16 cellular contexts compared by ENCODE assay signal in genomic region chr7:341841-342638, GRCh38. TPM values are rescaled to one million over a fixed set of nuclear protein-coding genes. Genes with fewer than 3 reads are reported as not detected.
A peak's percentile ranks its signal among the peaks of the same experiment; 100 is the strongest.
DNase-seq lines count a peak whose midpoint lies in the region; ATAC-seq and FAIRE-seq lines count a peak whose summit lies in the region.
"Had no signal": no experiment of that assay in that cellular context is flagged by ENCODE, and none has a peak within 500 bp of the region (broad histone marks: within the 10 kb centered on the region; RNA-seq: fewer than 3 reads in every experiment).

No MANE protein-coding gene starts in this region.

- H2AK5ac ChIP-seq in trophoblast cell (ENCODE audit: low read length), result no peak overlapping the region

- H2BK12ac ChIP-seq in trophoblast cell (ENCODE audit: low read length), result no peak overlapping the region

- peak overlapping the region in 1 of 11 experiments; percentile 6; a peak in 1 of 22 replicates for H3K9ac ChIP-seq in BLaER1 treated with 17β-estradiol and CSF1 and Interleukin-3, amounts not matched to agents 10 nM and 100 nM
- H3K9ac ChIP-seq in trophoblast cell (ENCODE audit: low read length), result no peak overlapping the region

- no peak overlapping the region for H2AFZ ChIP-seq in trophoblast cell (ENCODE audit: insufficient read depth, low read length, poor library complexity)

- H4K12ac ChIP-seq in trophoblast cell (ENCODE audit: low read depth, low read length), result no peak overlapping the region

- no peak overlapping the region for H3K27ac ChIP-seq in BLaER1 treated with 17β-estradiol and CSF1 and Interleukin-3, amounts not matched to agents 10 nM and 100 nM
- no peak overlapping the region for H3K27ac ChIP-seq in trophoblast cell (ENCODE audit: low read depth, low read length)
- H3K27ac ChIP-seq: foreskin keratinocyte, uterus had no signal

- no peak overlapping the region for H3K4ac ChIP-seq in trophoblast cell (ENCODE audit: low read depth, low read length)

- ATAC-seq in HG03520 (IDR thresholded peaks at IDR 0.05; ENCODE audit: unreplicated experiment), result no peak
- ATAC-seq: foreskin keratinocyte had no signal

- peaks cover 0 to 6% (median 0%) of the 10 kb centered on the region in 11 experiments; a peak in 8 of 22 replicates for H3K9me3 ChIP-seq in BLaER1 treated with 17β-estradiol and CSF1 and Interleukin-3, amounts not matched to agents 10 nM and 100 nM (replicated peaks in 1 of 11)
- peaks cover 9% of the 10 kb centered on the region for H3K9me3 ChIP-seq in trophoblast cell (ENCODE audit: insufficient read depth, low read depth, low read length)
- H3K9me3 ChIP-seq: uterus had no signal

- H4K20me1 ChIP-seq in BLaER1 treated with 17β-estradiol and CSF1 and Interleukin-3, amounts not matched to agents 10 nM and 100 nM, result peaks cover 0 to 11% (median 0%) of the 10 kb centered on the region in 11 experiments; a peak in 1 of 22 replicates

- H3K4me2 ChIP-seq in BLaER1 treated with 17β-estradiol and CSF1 and Interleukin-3, amounts not matched to agents 10 nM and 100 nM, result peak overlapping the region in 9 of 11 experiments; percentile 37 to 78 (median 59); a peak in 15 of 22 replicates
- H3K4me2 ChIP-seq in trophoblast cell (ENCODE audit: low read length), result no peak overlapping the region

- FAIRE-seq in RCC 7860 (lab: Jason Lieb, UNC), result no peak

- no peak overlapping the region for H3K23ac ChIP-seq in trophoblast cell (ENCODE audit: low read length)

- H3K27me3 ChIP-seq in BLaER1 treated with 17β-estradiol and CSF1 and Interleukin-3, amounts not matched to agents 10 nM and 100 nM, result peaks cover 3 to 52% (median 16%) of the 10 kb centered on the region in 11 experiments; a peak in 17 of 22 replicates
- no peaks in the 10 kb centered on the region for H3K27me3 ChIP-seq in trophoblast cell (ENCODE audit: insufficient read depth, low read length)
- H3K27me3 ChIP-seq: uterus had no signal

- H3K79me1 ChIP-seq in trophoblast cell (ENCODE audit: low read length), result no peaks in the 10 kb centered on the region

- H3K79me2 ChIP-seq in trophoblast cell (ENCODE audit: control insufficient read depth, insufficient read depth, low read length, poor library complexity), result no peaks in the 10 kb centered on the region

- H3K4me1 ChIP-seq in BLaER1 treated with 17β-estradiol and CSF1 and Interleukin-3, amounts not matched to agents 10 nM and 100 nM, result peaks cover 4 to 56% (median 47%) of the 10 kb centered on the region in 10 experiments; a peak in 17 of 20 replicates
- H3K4me1 ChIP-seq in trophoblast cell (ENCODE audit: control insufficient read depth in 1 of 2, insufficient read depth in 2 of 2, low read length in 2 of 2), result no peaks in the 10 kb centered on the region
- H3K4me1 ChIP-seq: foreskin keratinocyte, uterus had no signal

- H4K91ac ChIP-seq in trophoblast cell (ENCODE audit: low read depth, low read length), result no peak overlapping the region

- intact Hi-C loops in posterior cingulate gyrus (cut with DNase I), result no loop called here

- no peak overlapping the region for H3K4me3 ChIP-seq in BLaER1 treated with 17β-estradiol and CSF1 and Interleukin-3, amounts not matched to agents 10 nM and 100 nM
- no peak overlapping the region for H3K4me3 ChIP-seq in trophoblast cell (ENCODE audit: low read depth, low read length)
- H3K4me3 ChIP-seq: lung, uterus had no signal

- DNase-seq in anterior cingulate cortex (lab: John Stamatoyannopoulos, UW) (peak in 55 of 58 donors; percentile 26 to 97 (median 79)), hypothalamus (lab: John Stamatoyannopoulos, UW) (peak in 48 of 51 donors; percentile 11 to 95 (median 74)), posterior cingulate gyrus (peak; percentile 76 to 98 (median 86)), trophoblast cell (no peak), RCC 7860 (ENCODE audit: low spot score) (no peak), H4 (ENCODE audit: low spot score) (no peak)
- DNase-seq: ACHN; activated naive CD4-positive, alpha-beta T cell treated with anti-CD3 and anti-CD28 coated beads for 36 hours; foreskin keratinocyte; HFFc6; NCI-H2171 treated with DMSO at 0.1 percent for 48 hours; uterus had no signal

- no peak overlapping the region for H3K18ac ChIP-seq in trophoblast cell (ENCODE audit: low read length)

- no peak overlapping the region for H4K8ac ChIP-seq in trophoblast cell (ENCODE audit: low read depth, low read length)

- H2BK5ac ChIP-seq in trophoblast cell (ENCODE audit: low read depth, low read length, poor library complexity), result no peak overlapping the region

- no CpG with 5 or more reads among the region's 27 CpGs for WGBS in trophoblast cell (ENCODE audit: extremely low coverage, insufficient coverage, insufficient read length)

- no peak overlapping the region for H3K14ac ChIP-seq in trophoblast cell (ENCODE audit: low read length)

- H2BK120ac ChIP-seq in trophoblast cell (ENCODE audit: insufficient read depth, low read length, poor library complexity), result no peak overlapping the region

- H3K36me3 ChIP-seq in BLaER1 treated with 17β-estradiol and CSF1 and Interleukin-3, amounts not matched to agents 10 nM and 100 nM, result no peaks in the 10 kb centered on the region
- no peaks in the 10 kb centered on the region for H3K36me3 ChIP-seq in trophoblast cell (ENCODE audit: control insufficient read depth in 1 of 2, insufficient read depth in 2 of 2, low read length in 2 of 2)
- H3K36me3 ChIP-seq: uterus had no signal

RNA-seq across cellular contexts. Expression of gene FOXL3, which starts 52.1 kb away (rescaled TPM):
- polyA plus RNA-seq in trophoblast cell (2013), result not detected in 2 replicates
- total RNA-seq in H4 (2014; rRNA removed; shearing (Covaris generic)), result not detected in 2 replicates
- total RNA-seq: activated naive CD4-positive, alpha-beta T cell treated with anti-CD3 and anti-CD28 coated beads for 36 hours; Daoy; foreskin keratinocyte; HFFc6; lung; uterus had no signal
- polyA plus RNA-seq: foreskin keratinocyte, lung had no signal

Comparison
In these comparisons a context has a peak if more than half of its experiments do, and no peak if none do; other contexts are left out.
1. DNase-seq: peak in anterior cingulate cortex (55 of 58), hypothalamus (48 of 51) and posterior cingulate gyrus (10 of 10); none in trophoblast cell (0 of 2), RCC 7860 (single experiment) and H4 (single experiment).